Comparison of ENCODE assay signal across 22 cellular contexts in genomic region chr5:117318528-117318927, GRCh38.
A peak's percentile ranks its signal among the peaks of the same experiment; 100 is the strongest.
DNase-seq lines count a peak whose midpoint lies in the region; ATAC-seq, FAIRE-seq and TF ChIP-seq lines count a peak whose summit lies in the region.
"Had no signal": no experiment of that assay in that cellular context is flagged by ENCODE, and none has a peak within 500 bp of the region (broad histone marks: within the 10 kb centered on the region; RNA-seq: fewer than 3 reads in every experiment).

No MANE protein-coding gene starts in this region.

- no peak overlapping the region for H2BK20ac ChIP-seq in H1 (ENCODE audit: low read length)

- POLR2A ChIA-PET in H1 (lab: Charles Lee; ENCODE audit: partially characterized antibody) (no interaction called here), MCF 10A (lab: Yijun Ruan, JAX) (no interaction called here)

- 83% methylated on average over 2 of the region's 2 CpGs; no CpG with 5 or more reads in 1 of the 2 experiments for WGBS in H1 (ENCODE audit: extremely low coverage in 1 of 2, insufficient coverage in 1 of 2, insufficient read length in 1 of 2, insufficient replicate concordance in 2 of 2, low coverage in 1 of 2, low lambda C conversion rate in 2 of 2, missing lambda C conversion rate in 1 of 2), 2 experiments
- WGBS in aorta, 2 donors: 32 to 52% methylated on average over 2 of the region's 2 CpGs

- DNase-seq in GM12865 (ENCODE audit: low read depth) (peak; percentile 4), MV-4-11 (lab: John Stamatoyannopoulos, UW) (peak; percentile 1), H1 (ENCODE audit: low read depth in 1 of 2, low spot score in 2 of 2) (peak; percentile 9 to 44), mucosa of descending colon (peak in 1 of 3 donors; percentile 15), MCF 10A (ENCODE audit: unreplicated experiment) (no peak), aorta (no peak)
- DNase-seq in stimulated activated CD4-positive, alpha-beta T cell treated with anti-CD3 and anti-CD28 coated beads, Interleukin-2, amount 100 ng/mL, for 24 hours: no peak
- DNase-seq: activated CD4-positive, alpha-beta T cell treated with anti-CD3 and anti-CD28 coated beads, Interleukin-2, amount 50 U/mL, for 4 hours; activated naive CD4-positive, alpha-beta T cell treated with Interleukin-2 at 50 U/mL for 16 hours; activated T-cell treated with anti-CD3 and anti-CD28 coated beads, Interleukin-2, amount 50 U/mL, for 1 hour; anterior cingulate cortex; effector CD8-positive, alpha-beta T cell; MG63; NCI-H1694 treated with DMSO at 0.1 percent for 48 hours; NCI-H446; stimulated activated CD4-positive, alpha-beta T cell treated with anti-CD3 and anti-CD28 coated beads, Interleukin-15, amount 100 ng/mL, for 24 hours; T-cell; testis had no signal

- H4K91ac ChIP-seq in H1 (replicated peaks; ENCODE audit: insufficient read length, low read length): no peak overlapping the region

- H3K9me3 ChIP-seq in H1 (ENCODE audit: insufficient read depth in 2 of 2, low read depth in 1 of 2, low read length in 1 of 2) (no peaks in the 10 kb centered on the region), mucosa of descending colon (no peaks in the 10 kb centered on the region), aorta (ENCODE audit: control insufficient read depth, low read length) (no peaks in the 10 kb centered on the region)
- H3K9me3 ChIP-seq: MG63, right atrium auricular region, testis had no signal

- no peak overlapping the region for H3K4ac ChIP-seq in H1 (replicated peaks; ENCODE audit: insufficient read length, low read depth, low read length)

- H3K27ac ChIP-seq in H1 (ENCODE audit: low read depth, low read length) (no peak overlapping the region), aorta (ENCODE audit: low read depth in 1 of 2, low read length in 2 of 2) (no peak overlapping the region)
- H3K27ac ChIP-seq: right atrium auricular region, testis had no signal

- H3K79me2 ChIP-seq in H1 (ENCODE audit: control insufficient read depth in 1 of 2, insufficient read depth in 2 of 2, low read length in 2 of 2): no peaks in the 10 kb centered on the region

- ATAC-seq in mucosa of descending colon (peak; percentile 73), aorta (ENCODE audit: low FRiP score) (no peak)
- ATAC-seq: stimulated activated effector memory CD8-positive, alpha-beta T cell treated with anti-CD3 and anti-CD28 coated beads, Interleukin-12 subunit alpha, Interleukin-12 subunit beta, amount 100 ng/mL, for 72 hours; T-cell had no signal

- H3K23me2 ChIP-seq in H1 (ENCODE audit: low read depth, low read length): no peaks in the 10 kb centered on the region

- no peaks in the 10 kb centered on the region for H3K4me1 Mint-ChIP-seq in MCF 10A (ENCODE audit: insufficient read depth, unreplicated experiment)
- H3K4me1 Mint-ChIP-seq: stimulated activated effector memory CD8-positive, alpha-beta T cell treated with anti-CD3 and anti-CD28 coated beads, Interleukin-12 subunit alpha, Interleukin-12 subunit beta, amount 100 ng/mL, for 72 hours; T-cell had no signal

- TF ChIP-seq CTCF in GM12865 (IDR thresholded peaks at IDR 0.05; ENCODE audit: insufficient read depth, low read depth, low read length, missing control alignments) (no peak), H1 (IDR thresholded peaks at IDR 0.05; ENCODE audit: control extremely low read depth in 1 of 3, insufficient read depth in 1 of 3, low read depth in 1 of 3, low read length in 3 of 3) (peak; percentile 33 to 79 (median 64)), mucosa of descending colon (IDR thresholded peaks at IDR 0.05) (no peak), MCF 10A (IDR thresholded peaks at IDR 0.05; ENCODE audit: unreplicated experiment) (no peak)

- no peak overlapping the region for H3K14ac ChIP-seq in H1 (ENCODE audit: insufficient read length)

- no peak overlapping the region for H2BK12ac ChIP-seq in H1 (ENCODE audit: low read depth, low read length)

- no peaks in the 10 kb centered on the region for H3K27me3 ChIP-seq in H1 (replicated peaks in 1 of 4; ENCODE audit: control insufficient read depth in 3 of 4, extremely low read depth in 1 of 4, insufficient read depth in 3 of 4, low read length in 3 of 4)
- no peaks in the 10 kb centered on the region for H3K27me3 ChIP-seq in aorta (ENCODE audit: control insufficient read depth in 1 of 2, insufficient read depth in 2 of 2, low read length in 1 of 2)
- H3K27me3 ChIP-seq: MG63, right atrium auricular region, testis had no signal

- no peak overlapping the region for H3K23ac ChIP-seq in H1 (ENCODE audit: insufficient read length)

- FAIRE-seq in H1 (lab: Jason Lieb, UNC): peak; percentile 42
- FAIRE-seq: H54, islet of Langerhans had no signal

- H3K4me1 ChIP-seq in H1 (replicated peaks in 1 of 4; ENCODE audit: control insufficient read depth in 3 of 4, insufficient read depth in 4 of 4, low read length in 3 of 4): no peaks in the 10 kb centered on the region
- H3K4me1 ChIP-seq in mucosa of descending colon (ENCODE audit: low read depth): no peaks in the 10 kb centered on the region
- no peaks in the 10 kb centered on the region for H3K4me1 ChIP-seq in aorta (ENCODE audit: control insufficient read depth in 1 of 2, insufficient read depth in 2 of 2, low read length in 2 of 2)
- H3K4me1 ChIP-seq: right atrium auricular region, testis had no signal

- no peak overlapping the region for H4K8ac ChIP-seq in H1 (ENCODE audit: extremely low read depth, insufficient read depth, low read length)

- TF ChIP-seq RAD21 in H1 (IDR thresholded peaks at IDR 0.05 in 1 of 2, conservative IDR thresholded peaks at IDR 0.05 in 1 of 2; ENCODE audit: low read depth in 2 of 2, low read length in 2 of 2): peak; percentile 64 to 73

- H3K56ac ChIP-seq in H1 (replicated peaks; ENCODE audit: insufficient read length, low read depth, low read length): no peak overlapping the region

- H3K36me3 ChIP-seq in H1 (ENCODE audit: control insufficient read depth in 2 of 4, insufficient read depth in 4 of 4, low read length in 3 of 4): no peaks in the 10 kb centered on the region
- no peaks in the 10 kb centered on the region for H3K36me3 ChIP-seq in mucosa of descending colon (ENCODE audit: low read depth)
- no peaks in the 10 kb centered on the region for H3K36me3 ChIP-seq in aorta (ENCODE audit: control insufficient read depth in 1 of 2, insufficient read depth in 2 of 2, low read length in 1 of 2)
- H3K36me3 ChIP-seq: MG63, right atrium auricular region had no signal

- H3K18ac ChIP-seq in H1 (ENCODE audit: extremely low read depth, low read length): no peak overlapping the region

- no peak overlapping the region for H3K27ac Mint-ChIP-seq in MCF 10A (ENCODE audit: low read depth, unreplicated experiment)
- H3K27ac Mint-ChIP-seq: stimulated activated effector memory CD8-positive, alpha-beta T cell treated with anti-CD3 and anti-CD28 coated beads, Interleukin-12 subunit alpha, Interleukin-12 subunit beta, amount 100 ng/mL, for 72 hours; T-cell had no signal

- no peak overlapping the region for H2AFZ ChIP-seq in H1 (ENCODE audit: low read length)

- H3K4me2 ChIP-seq in H1 (ENCODE audit: insufficient read depth in 1 of 2, low read depth in 2 of 2, low read length in 2 of 2): no peak overlapping the region

- no peak overlapping the region for H3K4me3 Mint-ChIP-seq in MCF 10A (ENCODE audit: unreplicated experiment)
- H3K4me3 Mint-ChIP-seq: stimulated activated effector memory CD8-positive, alpha-beta T cell treated with anti-CD3 and anti-CD28 coated beads, Interleukin-12 subunit alpha, Interleukin-12 subunit beta, amount 100 ng/mL, for 72 hours; T-cell had no signal

- no peak overlapping the region for H2BK5ac ChIP-seq in H1 (ENCODE audit: low read depth, low read length)

- no peak for TF ChIP-seq POLR2A in H1 (IDR thresholded peaks at IDR 0.05; ENCODE audit: control extremely low read depth in 1 of 2, low read depth in 2 of 2, low read length in 2 of 2)

- no peak for TF ChIP-seq EP300 in H1 (IDR thresholded peaks at IDR 0.05; ENCODE audit: borderline replicate concordance in 1 of 2, low read depth in 2 of 2, low read length in 2 of 2)

- H3K36me3 Mint-ChIP-seq in MCF 10A (ENCODE audit: insufficient read depth, unreplicated experiment): no peaks in the 10 kb centered on the region
- H3K36me3 Mint-ChIP-seq: stimulated activated effector memory CD8-positive, alpha-beta T cell treated with anti-CD3 and anti-CD28 coated beads, Interleukin-12 subunit alpha, Interleukin-12 subunit beta, amount 100 ng/mL, for 72 hours; T-cell had no signal

- intact Hi-C loops in mucosa of descending colon (cut with DNase I, micrococcal nuclease) (no loop called here), MCF 10A (cut with micrococcal nuclease) (no loop called here), aorta (cut with DNase I) (no loop called here)

- H2BK120ac ChIP-seq in H1 (replicated peaks; ENCODE audit: low read depth, low read length): no peak overlapping the region

- no peak overlapping the region for H3K9ac ChIP-seq in H1 (replicated peaks in 1 of 4; ENCODE audit: extremely low read depth in 1 of 4, low read depth in 3 of 4, low read length in 3 of 4)

- no peaks in the 10 kb centered on the region for H3K79me1 ChIP-seq in H1 (ENCODE audit: low read depth, low read length)

- H3K27me3 Mint-ChIP-seq in MCF 10A (ENCODE audit: insufficient read depth, unreplicated experiment): no peaks in the 10 kb centered on the region
- H3K27me3 Mint-ChIP-seq: T-cell had no signal

- H2BK15ac ChIP-seq in H1 (ENCODE audit: low read length): no peak overlapping the region

- no peaks in the 10 kb centered on the region for H3K9me3 Mint-ChIP-seq in MCF 10A (ENCODE audit: unreplicated experiment)

- H3K4me3 ChIP-seq in GM12865 (ENCODE audit: low read depth, low read length) (no peak overlapping the region), H1 (ENCODE audit: extremely low read depth in 1 of 4, insufficient read depth in 2 of 4, low read depth in 3 of 4, low read length in 4 of 4) (no peak overlapping the region), mucosa of descending colon (no peak overlapping the region), aorta (ENCODE audit: low read length in 2 of 2) (no peak overlapping the region)
- H3K4me3 ChIP-seq: MG63, right atrium auricular region, testis had no signal

- no peak overlapping the region for H4K5ac ChIP-seq in H1 (ENCODE audit: insufficient read length, low read depth, low read length)

- H4K20me1 ChIP-seq in H1 (replicated peaks in 1 of 2; ENCODE audit: control insufficient read depth in 1 of 2, insufficient read depth in 2 of 2, low read length in 2 of 2): no peaks in the 10 kb centered on the region

- no peak overlapping the region for H2AK5ac ChIP-seq in H1 (ENCODE audit: low read depth, low read length)

- CTCF ChIA-PET in H1 (lab: Charles Lee; ENCODE audit: partially characterized antibody) (interaction anchor here (0.6 to 1.9 kb wide), 9 partner anchors 9 to 1800 kb away, joined by 3 to 7 read pairs (median 3); no protein-coding TSS in a partner anchor), MCF 10A (lab: Yijun Ruan, JAX) (interaction anchor here (0.6 kb wide), 2 partner anchors 450 to 906 kb away, joined by 3 read pairs; no protein-coding TSS in a partner anchor)

- BruUV-seq in MCF 10A (replicated peaks; lab: Mats Ljungman, UMichigan): no TSS peak

TF ChIP-seq in H1, 55 proteins besides CTCF, POLR2A, EP300 and RAD21 (continues in another document):
- TF ChIP-seq TEAD4 (IDR thresholded peaks at IDR 0.05; ENCODE audit: low read depth, low read length): peak; percentile 87

Comparison
In these comparisons a context has a peak if more than half of its experiments do, and no peak if none do; other contexts are left out.
1. DNase-seq: peak in GM12865 (single experiment), MV-4-11 (single experiment) and H1 (2 of 2); none in stimulated activated CD4-positive, alpha-beta T cell treated with anti-CD3 and anti-CD28 coated beads, Interleukin-2, amount 100 ng/mL, for 24 hours (0 of 2), MCF 10A (single experiment) and aorta (0 of 2).
2. CTCF ChIP-seq: peak in H1 (3 of 3); none in GM12865 (single experiment), mucosa of descending colon (single experiment) and MCF 10A (single experiment).